1 cellular context compared by ENCODE assay signal in the genomic region with DNA sequence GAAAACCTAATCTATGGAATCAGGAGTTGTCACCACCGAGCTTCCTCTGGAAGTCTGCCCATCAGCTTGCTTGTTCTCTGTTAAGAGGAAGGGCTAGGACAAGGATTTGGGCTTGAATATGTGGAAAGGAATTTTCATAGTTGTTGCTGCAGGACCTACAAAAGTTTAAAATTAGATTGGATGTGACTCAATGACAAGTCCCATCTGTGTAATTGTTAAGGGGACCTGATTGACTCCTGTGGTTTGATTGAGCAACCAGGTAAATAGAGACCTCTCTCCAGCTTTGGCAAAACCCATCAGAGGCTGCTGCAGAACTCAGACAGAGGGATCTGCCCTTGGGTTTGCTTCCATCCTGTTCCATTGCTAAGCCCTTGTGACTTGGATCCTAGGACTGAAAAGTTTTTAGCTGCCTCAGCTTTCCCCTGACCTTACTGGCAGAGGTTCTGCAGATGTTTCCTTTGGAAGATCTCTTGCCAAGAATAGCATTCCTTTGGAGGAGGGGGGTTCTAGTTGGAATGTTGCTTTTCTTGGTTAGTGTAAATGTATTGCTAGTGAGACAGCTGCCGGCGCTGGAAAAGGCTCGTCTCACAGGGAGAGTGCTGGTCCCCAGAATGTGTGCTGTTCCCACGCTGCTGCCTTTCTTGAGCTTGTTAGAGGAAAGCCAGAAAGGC.
TF ChIP-seq lines count a peak whose summit lies in the region.

No MANE protein-coding gene starts in this region.

TF ChIP-seq in GM23338, 12 proteins besides CTCF, POLR2A, EP300 and RAD21 (continued from another document):
- TF ChIP-seq, protein P1, sequence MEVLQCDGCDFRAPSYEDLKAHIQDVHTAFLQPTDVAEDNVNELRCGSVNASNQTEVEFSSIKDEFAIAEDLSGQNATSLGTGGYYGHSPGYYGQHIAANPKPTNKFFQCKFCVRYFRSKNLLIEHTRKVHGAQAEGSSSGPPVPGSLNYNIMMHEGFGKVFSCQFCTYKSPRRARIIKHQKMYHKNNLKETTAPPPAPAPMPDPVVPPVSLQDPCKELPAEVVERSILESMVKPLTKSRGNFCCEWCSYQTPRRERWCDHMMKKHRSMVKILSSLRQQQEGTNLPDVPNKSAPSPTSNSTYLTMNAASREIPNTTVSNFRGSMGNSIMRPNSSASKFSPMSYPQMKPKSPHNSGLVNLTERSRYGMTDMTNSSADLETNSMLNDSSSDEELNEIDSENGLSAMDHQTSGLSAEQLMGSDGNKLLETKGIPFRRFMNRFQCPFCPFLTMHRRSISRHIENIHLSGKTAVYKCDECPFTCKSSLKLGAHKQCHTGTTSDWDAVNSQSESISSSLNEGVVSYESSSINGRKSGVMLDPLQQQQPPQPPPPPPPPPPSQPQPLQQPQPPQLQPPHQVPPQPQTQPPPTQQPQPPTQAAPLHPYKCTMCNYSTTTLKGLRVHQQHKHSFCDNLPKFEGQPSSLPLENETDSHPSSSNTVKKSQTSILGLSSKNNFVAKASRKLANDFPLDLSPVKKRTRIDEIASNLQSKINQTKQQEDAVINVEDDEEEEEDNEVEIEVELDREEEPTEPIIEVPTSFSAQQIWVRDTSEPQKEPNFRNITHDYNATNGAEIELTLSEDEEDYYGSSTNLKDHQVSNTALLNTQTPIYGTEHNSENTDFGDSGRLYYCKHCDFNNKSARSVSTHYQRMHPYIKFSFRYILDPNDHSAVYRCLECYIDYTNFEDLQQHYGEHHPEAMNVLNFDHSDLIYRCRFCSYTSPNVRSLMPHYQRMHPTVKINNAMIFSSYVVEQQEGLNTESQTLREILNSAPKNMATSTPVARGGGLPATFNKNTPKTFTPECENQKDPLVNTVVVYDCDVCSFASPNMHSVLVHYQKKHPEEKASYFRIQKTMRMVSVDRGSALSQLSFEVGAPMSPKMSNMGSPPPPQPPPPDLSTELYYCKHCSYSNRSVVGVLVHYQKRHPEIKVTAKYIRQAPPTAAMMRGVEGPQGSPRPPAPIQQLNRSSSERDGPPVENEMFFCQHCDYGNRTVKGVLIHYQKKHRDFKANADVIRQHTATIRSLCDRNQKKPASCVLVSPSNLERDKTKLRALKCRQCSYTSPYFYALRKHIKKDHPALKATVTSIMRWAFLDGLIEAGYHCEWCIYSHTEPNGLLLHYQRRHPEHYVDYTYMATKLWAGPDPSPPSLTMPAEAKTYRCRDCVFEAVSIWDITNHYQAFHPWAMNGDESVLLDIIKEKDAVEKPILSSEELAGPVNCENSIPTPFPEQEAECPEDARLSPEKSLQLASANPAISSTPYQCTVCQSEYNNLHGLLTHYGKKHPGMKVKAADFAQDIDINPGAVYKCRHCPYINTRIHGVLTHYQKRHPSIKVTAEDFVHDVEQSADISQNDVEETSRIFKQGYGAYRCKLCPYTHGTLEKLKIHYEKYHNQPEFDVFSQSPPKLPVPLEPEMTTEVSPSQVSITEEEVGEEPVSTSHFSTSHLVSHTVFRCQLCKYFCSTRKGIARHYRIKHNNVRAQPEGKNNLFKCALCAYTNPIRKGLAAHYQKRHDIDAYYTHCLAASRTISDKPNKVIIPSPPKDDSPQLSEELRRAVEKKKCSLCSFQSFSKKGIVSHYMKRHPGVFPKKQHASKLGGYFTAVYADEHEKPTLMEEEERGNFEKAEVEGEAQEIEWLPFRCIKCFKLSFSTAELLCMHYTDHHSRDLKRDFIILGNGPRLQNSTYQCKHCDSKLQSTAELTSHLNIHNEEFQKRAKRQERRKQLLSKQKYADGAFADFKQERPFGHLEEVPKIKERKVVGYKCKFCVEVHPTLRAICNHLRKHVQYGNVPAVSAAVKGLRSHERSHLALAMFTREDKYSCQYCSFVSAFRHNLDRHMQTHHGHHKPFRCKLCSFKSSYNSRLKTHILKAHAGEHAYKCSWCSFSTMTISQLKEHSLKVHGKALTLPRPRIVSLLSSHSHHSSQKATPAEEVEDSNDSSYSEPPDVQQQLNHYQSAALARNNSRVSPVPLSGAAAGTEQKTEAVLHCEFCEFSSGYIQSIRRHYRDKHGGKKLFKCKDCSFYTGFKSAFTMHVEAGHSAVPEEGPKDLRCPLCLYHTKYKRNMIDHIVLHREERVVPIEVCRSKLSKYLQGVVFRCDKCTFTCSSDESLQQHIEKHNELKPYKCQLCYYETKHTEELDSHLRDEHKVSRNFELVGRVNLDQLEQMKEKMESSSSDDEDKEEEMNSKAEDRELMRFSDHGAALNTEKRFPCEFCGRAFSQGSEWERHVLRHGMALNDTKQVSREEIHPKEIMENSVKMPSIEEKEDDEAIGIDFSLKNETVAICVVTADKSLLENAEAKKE (CRISPR knock-in tag; IDR thresholded peaks at IDR 0.05): no peak
- TF ChIP-seq, protein P2, sequence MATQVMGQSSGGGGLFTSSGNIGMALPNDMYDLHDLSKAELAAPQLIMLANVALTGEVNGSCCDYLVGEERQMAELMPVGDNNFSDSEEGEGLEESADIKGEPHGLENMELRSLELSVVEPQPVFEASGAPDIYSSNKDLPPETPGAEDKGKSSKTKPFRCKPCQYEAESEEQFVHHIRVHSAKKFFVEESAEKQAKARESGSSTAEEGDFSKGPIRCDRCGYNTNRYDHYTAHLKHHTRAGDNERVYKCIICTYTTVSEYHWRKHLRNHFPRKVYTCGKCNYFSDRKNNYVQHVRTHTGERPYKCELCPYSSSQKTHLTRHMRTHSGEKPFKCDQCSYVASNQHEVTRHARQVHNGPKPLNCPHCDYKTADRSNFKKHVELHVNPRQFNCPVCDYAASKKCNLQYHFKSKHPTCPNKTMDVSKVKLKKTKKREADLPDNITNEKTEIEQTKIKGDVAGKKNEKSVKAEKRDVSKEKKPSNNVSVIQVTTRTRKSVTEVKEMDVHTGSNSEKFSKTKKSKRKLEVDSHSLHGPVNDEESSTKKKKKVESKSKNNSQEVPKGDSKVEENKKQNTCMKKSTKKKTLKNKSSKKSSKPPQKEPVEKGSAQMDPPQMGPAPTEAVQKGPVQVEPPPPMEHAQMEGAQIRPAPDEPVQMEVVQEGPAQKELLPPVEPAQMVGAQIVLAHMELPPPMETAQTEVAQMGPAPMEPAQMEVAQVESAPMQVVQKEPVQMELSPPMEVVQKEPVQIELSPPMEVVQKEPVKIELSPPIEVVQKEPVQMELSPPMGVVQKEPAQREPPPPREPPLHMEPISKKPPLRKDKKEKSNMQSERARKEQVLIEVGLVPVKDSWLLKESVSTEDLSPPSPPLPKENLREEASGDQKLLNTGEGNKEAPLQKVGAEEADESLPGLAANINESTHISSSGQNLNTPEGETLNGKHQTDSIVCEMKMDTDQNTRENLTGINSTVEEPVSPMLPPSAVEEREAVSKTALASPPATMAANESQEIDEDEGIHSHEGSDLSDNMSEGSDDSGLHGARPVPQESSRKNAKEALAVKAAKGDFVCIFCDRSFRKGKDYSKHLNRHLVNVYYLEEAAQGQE (IDR thresholded peaks at IDR 0.05; ENCODE audit: unreplicated experiment): no peak
- TF ChIP-seq NANOG (IDR thresholded peaks at IDR 0.05; ENCODE audit: borderline replicate concordance): no peak
- no peak for TF ChIP-seq STAT1 (IDR thresholded peaks at IDR 0.05; ENCODE audit: unreplicated experiment)
- TF ChIP-seq EZH2phosphoT487 (IDR thresholded peaks at IDR 0.05; ENCODE audit: unreplicated experiment): no peak
